In genomic region chr7:41292457-41292856, GRCh38 we compare ENCODE assay signal across 26 cellular contexts.
DNase-seq lines count a peak whose midpoint lies in the region; ATAC-seq and TF ChIP-seq lines count a peak whose summit lies in the region.
"Had no signal": no experiment of that assay in that cellular context is flagged by ENCODE, and none has a peak within 500 bp of the region (broad histone marks: within the 10 kb centered on the region; RNA-seq: fewer than 3 reads in every experiment).

No MANE protein-coding gene starts in this region.

- H3K27ac ChIP-seq in RWPE1: no peak overlapping the region
- no peak overlapping the region for H3K27ac ChIP-seq in gastrocnemius medialis
- H3K27ac ChIP-seq: adrenal gland, lower lobe of right lung, neural progenitor cell, sigmoid colon, upper lobe of right lung had no signal

- no peaks in the 10 kb centered on the region for H3K4me1 ChIP-seq in gastrocnemius medialis
- H3K4me1 ChIP-seq: adrenal gland, lower lobe of right lung, neural progenitor cell, sigmoid colon, upper lobe of right lung had no signal

- DNase-seq in COLO829 (ENCODE audit: low spot score) (peak; percentile 20), LNCaP clone FGC (ENCODE audit: low read depth) (peak; percentile 47), RWPE1 (ENCODE audit: low spot score) (peak; percentile 85), fibroblast of gingiva (ENCODE audit: low read depth) (peak; percentile 23), gastrocnemius medialis (no peak), AML-193 (lab: John Stamatoyannopoulos, UW) (no peak), NCI-H146 (lab: John Stamatoyannopoulos, UW) (no peak)
- DNase-seq: activated CD8-positive, alpha-beta memory T cell treated with anti-CD3 and anti-CD28 coated beads for 24 hours; activated naive CD4-positive, alpha-beta T cell; activated T-cell treated with anti-CD3 and anti-CD28 coated beads, Interleukin-2, amount 50 U/mL, for 4 hours; adrenal gland; Caco-2; foreskin melanocyte; HCEC 1CT; hippocampal formation; KG1; lower lobe of right lung; NCI-H1092; NCI-H2081 treated with DMSO at 0.1 percent for 48 hours; NCI-H510A; NK-92 treated with Interleukin-12 subunit alpha and Interleukin-12 subunit beta, amount 100 ng/mL, for 24 hours; Right ventricle myocardium superior; sigmoid colon; upper lobe of right lung had no signal

- intact Hi-C loops in gastrocnemius medialis (cut with DNase I; ENCODE audit: low total_unique reads): no loop called here

- no peak for TF ChIP-seq POLR2A in gastrocnemius medialis (IDR thresholded peaks at IDR 0.05)

- in situ Hi-C loops in gastrocnemius medialis (cut with MboI; ENCODE audit: low sequenced_read_pairs in 4 of 4): no loop called here

- CTCF ChIA-PET in RWPE1 (lab: Yijun Ruan, JAX): no interaction called here

- no peaks in the 10 kb centered on the region for H3K27me3 ChIP-seq in gastrocnemius medialis
- H3K27me3 ChIP-seq: adrenal gland, neural progenitor cell, sigmoid colon, upper lobe of right lung had no signal

- ATAC-seq in gastrocnemius medialis (no peak), GM18861 (IDR thresholded peaks at IDR 0.05; ENCODE audit: unreplicated experiment) (no peak)
- ATAC-seq: activated T-cell treated with anti-CD3 and anti-CD28 coated beads, Interleukin-2, amount 50 U/mL, for 4 hours; lower lobe of right lung; upper lobe of right lung had no signal

- no peaks in the 10 kb centered on the region for H3K9me3 ChIP-seq in gastrocnemius medialis
- H3K9me3 ChIP-seq: adrenal gland, lower lobe of right lung, upper lobe of right lung had no signal

- H3K4me3 ChIP-seq in LNCaP clone FGC (ENCODE audit: low read depth, low read length) (no peak overlapping the region), gastrocnemius medialis (no peak overlapping the region)
- H3K4me3 ChIP-seq: adrenal gland, lower lobe of right lung, neural progenitor cell, sigmoid colon, upper lobe of right lung had no signal

- H3K36me3 ChIP-seq in gastrocnemius medialis: no peaks in the 10 kb centered on the region
- H3K36me3 ChIP-seq: adrenal gland, lower lobe of right lung, neural progenitor cell, sigmoid colon, upper lobe of right lung had no signal

- no peak for TF ChIP-seq CTCF in LNCaP clone FGC (IDR thresholded peaks at IDR 0.05; ENCODE audit: control insufficient read depth, extremely low read depth, insufficient read depth)
- TF ChIP-seq CTCF in RWPE1 (conservative IDR thresholded peaks at IDR 0.05; ENCODE audit: low read depth): no peak
- no peak for TF ChIP-seq CTCF in gastrocnemius medialis (IDR thresholded peaks at IDR 0.05 in 4 of 5, conservative IDR thresholded peaks at IDR 0.05 in 1 of 5)

- POLR2A ChIA-PET in RWPE1 (lab: Yijun Ruan, JAX; ENCODE audit: low non-redundant PET): no interaction called here

Comparison
In these comparisons a context has a peak if more than half of its experiments do, and no peak if none do; other contexts are left out.
1. DNase-seq: peak in COLO829 (single experiment), LNCaP clone FGC (single experiment), RWPE1 (single experiment) and fibroblast of gingiva (single experiment); none in gastrocnemius medialis (0 of 2), AML-193 (0 of 2) and NCI-H146 (single experiment).